8 cellular contexts compared by ENCODE assay signal in genomic region chr14:90382491-90383125, GRCh38. TPM values are rescaled to one million over a fixed set of nuclear protein-coding genes. Genes with fewer than 3 reads are reported as not detected.
DNase-seq lines count a peak whose midpoint lies in the region; ATAC-seq and TF ChIP-seq lines count a peak whose summit lies in the region.

No MANE protein-coding gene starts in this region.

- H3K4me3 ChIP-seq in fibroblast of mammary gland (ENCODE audit: control insufficient read depth, low read depth, low read length), result peak overlapping the region; percentile 65
- peak overlapping the region; percentile 95 for H3K4me3 ChIP-seq in naive thymus-derived CD4-positive, alpha-beta T cell (ENCODE audit: low read length)

- H3K4me1 ChIP-seq in naive thymus-derived CD4-positive, alpha-beta T cell (ENCODE audit: control insufficient read depth in 2 of 2, insufficient read depth in 2 of 2, low read length in 2 of 2), result peaks cover 18 to 23% of the 10 kb centered on the region in 2 donors

- peaks cover 20 to 37% (median 25%) of the 10 kb centered on the region in 7 donors for H3K4me1 Mint-ChIP-seq in naive thymus-derived CD4-positive, alpha-beta T cell

- H3K27ac Mint-ChIP-seq in naive thymus-derived CD4-positive, alpha-beta T cell, result no peak overlapping the region

- intact Hi-C loops in naive thymus-derived CD4-positive, alpha-beta T cell (cut with micrococcal nuclease), result loop anchor here (1.0 to 10.0 kb wide), 23 partner anchors 13 to 1724 kb away; partner anchors contain the start of genes GPR68 (in 2 of the 2), ATXN3 (in 1 of the 2), CALM1 (in 1 of the 2) and CCDC88C (in 1 of the 2)

- H3K27me3 ChIP-seq in naive thymus-derived CD4-positive, alpha-beta T cell (ENCODE audit: control insufficient read depth in 2 of 2, insufficient read depth in 2 of 2, low read length in 2 of 2), result no peaks in the 10 kb centered on the region

- TF ChIP-seq CTCF in fibroblast of mammary gland (conservative IDR thresholded peaks at IDR 0.05; ENCODE audit: control insufficient read depth, insufficient read depth, low read depth, low read length), result no peak

- peaks cover 0 to 5% (median 0%) of the 10 kb centered on the region in 3 experiments for H3K36me3 ChIP-seq in naive thymus-derived CD4-positive, alpha-beta T cell (ENCODE audit: control insufficient read depth in 2 of 3, insufficient read depth in 3 of 3, low read length in 3 of 3)

- DNase-seq in DMS 273 (lab: John Stamatoyannopoulos, UW; ENCODE audit: unreplicated experiment) (peak; percentile 81), DMS 273 treated with DMSO at 0.1 percent for 48 hours (lab: John Stamatoyannopoulos, UW) (no peak), NCI-H460 (ENCODE audit: extremely low read depth, low read depth) (peak; percentile 58), activated T-cell treated with anti-CD3 and anti-CD28 coated beads for 48 hours (ENCODE audit: low read depth) (peak; percentile 58), fibroblast of mammary gland (ENCODE audit: low read depth) (peak; percentile 86)
- DNase-seq in naive thymus-derived CD4-positive, alpha-beta T cell, result peak in 8 of 9 donors; percentile 66 to 82 (median 77)
- DNase-seq in stimulated activated naive CD8-positive, alpha-beta T cell treated with anti-CD3 and anti-CD28 coated beads, Interleukin-15, Interleukin-2, amounts not matched to agents 100 U/mL and 50 U/mL, for 24 hours, result peak; percentile 72

- H3K4me3 Mint-ChIP-seq in naive thymus-derived CD4-positive, alpha-beta T cell, result no peak overlapping the region

- CTCF ChIA-PET in naive thymus-derived CD4-positive, alpha-beta T cell (lab: Charles Lee), result interaction anchor here (1.6 to 4.0 kb wide), 4 partner anchors 13 to 314 kb away, joined by 5 to 14 read pairs (median 9); partner anchors contain the start of gene CALM1

- H3K27ac ChIP-seq in naive thymus-derived CD4-positive, alpha-beta T cell (ENCODE audit: low read depth, low read length), result peak overlapping the region; percentile 99

- H3K9me3 ChIP-seq in naive thymus-derived CD4-positive, alpha-beta T cell (ENCODE audit: control insufficient read depth in 2 of 3, low read length in 3 of 3), result no peaks in the 10 kb centered on the region

- peaks cover 0 to 5% (median 0%) of the 10 kb centered on the region in 5 donors for H3K27me3 Mint-ChIP-seq in naive thymus-derived CD4-positive, alpha-beta T cell

- H3K36me3 Mint-ChIP-seq in naive thymus-derived CD4-positive, alpha-beta T cell, result no peaks in the 10 kb centered on the region

- POLR2A ChIA-PET in naive thymus-derived CD4-positive, alpha-beta T cell (lab: Charles Lee), result interaction anchor here (0.6 to 10.9 kb wide), 17 partner anchors 9 to 1721 kb away, joined by 3 to 470 read pairs (median 6); partner anchors contain the start of genes CALM1, NRDE2, PSMC1 and TDP1

- peak; percentile 19 for ATAC-seq in HG02970 (IDR thresholded peaks at IDR 0.05; ENCODE audit: low FRiP score, unreplicated experiment)
- peak; percentile 24 for ATAC-seq in naive thymus-derived CD4-positive, alpha-beta T cell
- ATAC-seq in stimulated activated naive CD8-positive, alpha-beta T cell treated with anti-CD3 and anti-CD28 coated beads, Interleukin-15, Interleukin-2, amounts not matched to agents 100 U/mL and 50 U/mL, for 24 hours, result peak; percentile 28

- no peaks in the 10 kb centered on the region for H3K9me3 Mint-ChIP-seq in naive thymus-derived CD4-positive, alpha-beta T cell

RNA-seq across cellular contexts. Expression of gene CALM1, which starts 14.2 kb away (rescaled TPM):
- 672 and 721 TPM in 2 replicates for total RNA-seq in NCI-H460 (2014; rRNA removed; shearing (Covaris generic))
- 488 and 562 TPM in 2 replicates for polyA plus RNA-seq in NCI-H460 (2014; cell fraction: nucleus; rRNA removed)
- 100 to 1,000 TPM; 611 to 748 (median 634) TPM for total RNA-seq in naive thymus-derived CD4-positive, alpha-beta T cell
- polyA plus RNA-seq in naive thymus-derived CD4-positive, alpha-beta T cell, result 1,000 to 10,000 TPM; 1,888 to 2,295 TPM

RNA-seq across cellular contexts. Expression of gene NRDE2, which starts 50.9 kb away (rescaled TPM):
- total RNA-seq in NCI-H460 (2014; rRNA removed; shearing (Covaris generic)), result 7.3 and 11.4 TPM in 2 replicates
- polyA plus RNA-seq in NCI-H460 (2014; cell fraction: nucleus; rRNA removed), result 10.9 and 12.8 TPM in 2 replicates
- 10 to 100 TPM; 23.6 to 30.2 (median 28.7) TPM for total RNA-seq in naive thymus-derived CD4-positive, alpha-beta T cell
- 1 to 10 TPM; 8.4 to 8.5 TPM for polyA plus RNA-seq in naive thymus-derived CD4-positive, alpha-beta T cell
